ENCODE assay signal across 8 cellular contexts in genomic region chr19:7869453-7869909, GRCh38. TPM values are rescaled to one million over a fixed set of nuclear protein-coding genes. Genes with fewer than 3 reads are reported as not detected.
DNase-seq lines count a peak whose midpoint lies in the region; ATAC-seq and TF ChIP-seq lines count a peak whose summit lies in the region.

No MANE protein-coding gene starts in this region.

- peaks cover 44% of the 10 kb centered on the region for H3K4me1 Mint-ChIP-seq in CD8-positive, alpha-beta T cell (ENCODE audit: low read depth)
- peaks cover 35% of the 10 kb centered on the region for H3K4me1 Mint-ChIP-seq in stimulated activated effector memory CD8-positive, alpha-beta T cell treated with anti-CD3 and anti-CD28 coated beads, Interleukin-12 subunit alpha, Interleukin-12 subunit beta, amount 100 ng/mL, for 72 hours

- CTCF ChIA-PET in CD8-positive, alpha-beta T cell (lab: Charles Lee): interaction anchor here (0.7 to 1.9 kb wide), 18 partner anchors 8 to 1055 kb away, joined by 3 to 19 read pairs (median 4); partner anchors contain the start of genes EVI5L, MAP2K7, PET100 and SNAPC2

- no peaks in the 10 kb centered on the region; the same call in 1 of the 2 replicates for H4K20me1 ChIP-seq in Karpas-422 (ENCODE audit: insufficient read depth, low read depth, low read length)

- intact Hi-C loops in CD8-positive, alpha-beta T cell (cut with DNase I, micrococcal nuclease): loop anchor here (1.0 to 5.0 kb wide), 7 partner anchors 34 to 648 kb away; partner anchors contain the start of genes MAP2K7 (in 2 of the 2), SNAPC2 (in 2 of the 2), EVI5L (in 1 of the 2) and STXBP2 (in 1 of the 2)

- POLR2A ChIA-PET in CD8-positive, alpha-beta T cell (lab: Charles Lee): interaction anchor here (0.5 to 1.9 kb wide), 7 partner anchors 28 to 240 kb away, joined by 3 to 13 read pairs (median 4); partner anchors contain the start of genes MAP2K7, PET100, SNAPC2 and XAB2

- DNase-seq in CD8-positive, alpha-beta T cell: peak; percentile 72 to 90 (median 78)
- DNase-seq in Karpas-422 (peak; percentile 55), NCI-H1436 treated with DMSO at 0.1 percent for 48 hours (lab: John Stamatoyannopoulos, UW) (no peak)
- peak; percentile 67 to 77 for DNase-seq in activated CD4-positive, alpha-beta T cell treated with anti-CD3 and anti-CD28 coated beads, Interleukin-2, amount 50 U/mL, for 24 hours (ENCODE audit: low read depth in 1 of 2, low spot score in 1 of 2)
- peak; percentile 74 for DNase-seq in effector CD8-positive, alpha-beta T cell (lab: John Stamatoyannopoulos, UW)
- DNase-seq in stimulated activated effector memory CD8-positive, alpha-beta T cell treated with anti-CD3 and anti-CD28 coated beads, Interleukin-12 subunit alpha, Interleukin-12 subunit beta, amount 100 ng/mL, for 72 hours (ENCODE audit: low spot score in 2 of 2): peak; percentile 82 to 94

- no peaks in the 10 kb centered on the region for H3K9me3 ChIP-seq in CD8-positive, alpha-beta T cell (ENCODE audit: low read length)
- H3K9me3 ChIP-seq in Karpas-422 (ENCODE audit: low read length): no peaks in the 10 kb centered on the region
- H3K9me3 ChIP-seq in mucosa of stomach (ENCODE audit: control insufficient read depth, low read length): no peaks in the 10 kb centered on the region

- H3K4me2 ChIP-seq in Karpas-422 (ENCODE audit: low read depth, low read length, poor library complexity, severe bottlenecking): no peak overlapping the region

- H3K27ac Mint-ChIP-seq in CD8-positive, alpha-beta T cell: no peak overlapping the region
- H3K27ac Mint-ChIP-seq in stimulated activated effector memory CD8-positive, alpha-beta T cell treated with anti-CD3 and anti-CD28 coated beads, Interleukin-12 subunit alpha, Interleukin-12 subunit beta, amount 100 ng/mL, for 72 hours: no peak overlapping the region

- H3K9me3 Mint-ChIP-seq in CD8-positive, alpha-beta T cell: no peaks in the 10 kb centered on the region
- peaks cover 2% of the 10 kb centered on the region for H3K9me3 Mint-ChIP-seq in stimulated activated effector memory CD8-positive, alpha-beta T cell treated with anti-CD3 and anti-CD28 coated beads, Interleukin-12 subunit alpha, Interleukin-12 subunit beta, amount 100 ng/mL, for 72 hours

- H3K36me3 Mint-ChIP-seq in CD8-positive, alpha-beta T cell: no peaks in the 10 kb centered on the region
- H3K36me3 Mint-ChIP-seq in stimulated activated effector memory CD8-positive, alpha-beta T cell treated with anti-CD3 and anti-CD28 coated beads, Interleukin-12 subunit alpha, Interleukin-12 subunit beta, amount 100 ng/mL, for 72 hours: no peaks in the 10 kb centered on the region

- H3K27ac ChIP-seq in CD8-positive, alpha-beta T cell (ENCODE audit: low read depth, low read length): no peak overlapping the region
- H3K27ac ChIP-seq in Karpas-422 (ENCODE audit: low read length): no peak overlapping the region

- peaks cover 61% of the 10 kb centered on the region for H3K4me1 ChIP-seq in CD8-positive, alpha-beta T cell (ENCODE audit: insufficient read depth, low read length)
- H3K4me1 ChIP-seq in Karpas-422 (ENCODE audit: low read length) (no peaks in the 10 kb centered on the region), mucosa of stomach (ENCODE audit: control insufficient read depth, insufficient read depth, low read length) (peaks cover 49% of the 10 kb centered on the region)

- peak overlapping the region; percentile 74 for H3K4me3 Mint-ChIP-seq in CD8-positive, alpha-beta T cell
- peak overlapping the region; percentile 80 for H3K4me3 Mint-ChIP-seq in stimulated activated effector memory CD8-positive, alpha-beta T cell treated with anti-CD3 and anti-CD28 coated beads, Interleukin-12 subunit alpha, Interleukin-12 subunit beta, amount 100 ng/mL, for 72 hours

- no peak for TF ChIP-seq CTCF in CD8-positive, alpha-beta T cell (IDR thresholded peaks at IDR 0.05)

- no peaks in the 10 kb centered on the region for H3K36me3 ChIP-seq in CD8-positive, alpha-beta T cell (ENCODE audit: insufficient read depth, low read length)
- no peaks in the 10 kb centered on the region for H3K36me3 ChIP-seq in Karpas-422 (ENCODE audit: insufficient read depth, low read length)
- H3K36me3 ChIP-seq in mucosa of stomach (ENCODE audit: control insufficient read depth, insufficient read depth, low read length): no peaks in the 10 kb centered on the region

- peak overlapping the region; percentile 61 for H3K4me3 ChIP-seq in CD8-positive, alpha-beta T cell (ENCODE audit: low read depth, low read length)
- H3K4me3 ChIP-seq in Karpas-422 (ENCODE audit: low read length) (no peak overlapping the region), mucosa of stomach (ENCODE audit: low read length) (peak overlapping the region; percentile 19)

- peak; percentile 65 for ATAC-seq in CD8-positive, alpha-beta T cell
- ATAC-seq in GM21619 (IDR thresholded peaks at IDR 0.05; ENCODE audit: unreplicated experiment): peak; percentile 41
- peak; percentile 64 for ATAC-seq in stimulated activated effector memory CD8-positive, alpha-beta T cell treated with anti-CD3 and anti-CD28 coated beads, Interleukin-12 subunit alpha, Interleukin-12 subunit beta, amount 100 ng/mL, for 72 hours

- no peaks in the 10 kb centered on the region for H3K9me2 ChIP-seq in Karpas-422 (replicated peaks; ENCODE audit: insufficient read depth, low read length)

- H3K79me2 ChIP-seq in Karpas-422 (ENCODE audit: low read length): no peaks in the 10 kb centered on the region

- H2AFZ ChIP-seq in Karpas-422 (ENCODE audit: low read length): no peak overlapping the region

- no peak overlapping the region for H3K9ac ChIP-seq in Karpas-422 (ENCODE audit: low read length)
- H3K9ac ChIP-seq in mucosa of stomach (ENCODE audit: low read length): peak overlapping the region; percentile 17

- H3K27me3 ChIP-seq in CD8-positive, alpha-beta T cell (ENCODE audit: insufficient read depth, low read length): peaks cover 4% of the 10 kb centered on the region
- H3K27me3 ChIP-seq in Karpas-422 (ENCODE audit: low read length) (no peaks in the 10 kb centered on the region), mucosa of stomach (ENCODE audit: control insufficient read depth, insufficient read depth, low read length) (peaks cover 42% of the 10 kb centered on the region)

- peaks cover 27% of the 10 kb centered on the region for H3K27me3 Mint-ChIP-seq in CD8-positive, alpha-beta T cell (ENCODE audit: low read depth)

RNA-seq across cellular contexts. Expression of gene PRR36, which starts 4.7 kb away (rescaled TPM):
- total RNA-seq in CD8-positive, alpha-beta T cell: under 1 TPM; 0.19 to 0.47 TPM
- not detected in 2 replicates for total RNA-seq in Karpas-422 (2014; rRNA removed; shearing (Covaris generic); ENCODE audit: low replicate concordance)

RNA-seq across cellular contexts. Expression of gene LRRC8E, which starts 18.8 kb away (rescaled TPM):
- total RNA-seq in CD8-positive, alpha-beta T cell: not detected
- not detected in 2 replicates for total RNA-seq in Karpas-422 (2014; rRNA removed; shearing (Covaris generic); ENCODE audit: low replicate concordance)

RNA-seq across cellular contexts. Expression of gene MAP2K7, which starts 34.2 kb away (rescaled TPM):
- 100 to 1,000 TPM; 127 to 135 TPM for total RNA-seq in CD8-positive, alpha-beta T cell
- 10.4 and 14.4 TPM in 2 replicates for total RNA-seq in Karpas-422 (2014; rRNA removed; shearing (Covaris generic); ENCODE audit: low replicate concordance)

RNA-seq across cellular contexts. Expression of gene EVI5L, which starts 39.5 kb away (rescaled TPM):
- total RNA-seq in CD8-positive, alpha-beta T cell: 1 to 10 TPM; 4.1 to 4.2 TPM
- 6.0 and 8.9 TPM in 2 replicates for total RNA-seq in Karpas-422 (2014; rRNA removed; shearing (Covaris generic); ENCODE audit: low replicate concordance)

RNA-seq across cellular contexts. Expression of gene TGFBR3L, which starts 45.1 kb away (rescaled TPM):
- total RNA-seq in CD8-positive, alpha-beta T cell: 1 to 10 TPM; 2.1 to 2.7 TPM
- total RNA-seq in Karpas-422 (2014; rRNA removed; shearing (Covaris generic); ENCODE audit: low replicate concordance): not detected in 2 replicates
